In genomic region chr10:34731885-34732701, GRCh38 we compare ENCODE assay signal across 14 cellular contexts.
A peak's percentile ranks its signal among the peaks of the same experiment; 100 is the strongest.
DNase-seq lines count a peak whose midpoint lies in the region; ATAC-seq and TF ChIP-seq lines count a peak whose summit lies in the region.
"Had no signal": no experiment of that assay in that cellular context is flagged by ENCODE, and none has a peak within 500 bp of the region (broad histone marks: within the 10 kb centered on the region; RNA-seq: fewer than 3 reads in every experiment).

No MANE protein-coding gene starts in this region.

- H3K4me1 Mint-ChIP-seq in T-helper 17 cell: no peaks in the 10 kb centered on the region
- H3K4me1 Mint-ChIP-seq: central memory CD8-positive, alpha-beta T cell had no signal

- no peak overlapping the region for H3K9ac ChIP-seq in mesenchymal stem cell (ENCODE audit: low read length)
- H3K9ac ChIP-seq: BLaER1 treated with 17β-estradiol and CSF1 and Interleukin-3, amounts not matched to agents 10 nM and 100 nM had no signal

- no peak overlapping the region for H2AFZ ChIP-seq in mesenchymal stem cell (ENCODE audit: low read depth, low read length)

- H3K9me3 ChIP-seq in MG63: no peaks in the 10 kb centered on the region
- no peaks in the 10 kb centered on the region for H3K9me3 ChIP-seq in mesenchymal stem cell (ENCODE audit: control insufficient read depth, low read length)
- no peaks in the 10 kb centered on the region for H3K9me3 ChIP-seq in lower lobe of right lung
- no peaks in the 10 kb centered on the region for H3K9me3 ChIP-seq in T-helper 17 cell (ENCODE audit: control insufficient read depth, low read length, poor library complexity, severe bottlenecking)
- H3K9me3 ChIP-seq: left ventricle myocardium inferior had no signal

- H2BK15ac ChIP-seq in mesenchymal stem cell (ENCODE audit: low read depth, poor library complexity, severe bottlenecking): no peak overlapping the region

- no peak for TF ChIP-seq CTCF in lower lobe of right lung (IDR thresholded peaks at IDR 0.05)

- no peak overlapping the region for H2BK12ac ChIP-seq in mesenchymal stem cell (ENCODE audit: low read length in 2 of 2)

- H3K36me3 Mint-ChIP-seq in T-helper 17 cell (ENCODE audit: low read depth): no peaks in the 10 kb centered on the region

- H3K4me3 Mint-ChIP-seq in T-helper 17 cell: no peak overlapping the region
- H3K4me3 Mint-ChIP-seq: central memory CD8-positive, alpha-beta T cell had no signal

- H4K8ac ChIP-seq in mesenchymal stem cell (ENCODE audit: low read length): no peak overlapping the region

- H3K4me3 ChIP-seq in MG63 (no peak overlapping the region), mesenchymal stem cell (ENCODE audit: insufficient read depth in 1 of 2, low read depth in 1 of 2, low read length in 2 of 2) (peak overlapping the region in 1 of 2 experiments; percentile 11), lower lobe of right lung (no peak overlapping the region)
- H3K4me3 ChIP-seq: BLaER1 treated with 17β-estradiol and CSF1 and Interleukin-3, amounts not matched to agents 10 nM and 100 nM; left ventricle myocardium inferior had no signal

- WGBS in mesenchymal stem cell: 46% methylated on average over 6 of the region's 7 CpGs

- no peak overlapping the region for H3K4ac ChIP-seq in mesenchymal stem cell (ENCODE audit: low read depth in 1 of 2, low read length in 2 of 2)

- H2BK5ac ChIP-seq in mesenchymal stem cell (ENCODE audit: low read depth, low read length, poor library complexity, severe bottlenecking): peak overlapping the region; percentile 71

- H2AK5ac ChIP-seq in mesenchymal stem cell (ENCODE audit: low read length, severe bottlenecking): peak overlapping the region; percentile 10

- H3K27ac ChIP-seq in mesenchymal stem cell (ENCODE audit: low read length, poor library complexity, severe bottlenecking) (peak overlapping the region; percentile 95), lower lobe of right lung (no peak overlapping the region)
- H3K27ac ChIP-seq: BLaER1 treated with 17β-estradiol and CSF1 and Interleukin-3, amounts not matched to agents 10 nM and 100 nM; left ventricle myocardium inferior had no signal

- DNase-seq in AG20443 (ENCODE audit: low spot score) (peak; percentile 32), MG63 (peak; percentile 39), dermis blood vessel endothelial cell (peak; percentile 63), mesenchymal stem cell (peak; percentile 56), SIG-M5 (lab: John Stamatoyannopoulos, UW) (no peak), lower lobe of right lung (no peak), cerebellar nuclear complex (lab: John Stamatoyannopoulos, UW) (no peak), T-helper 17 cell (no peak)
- DNase-seq: activated CD4-positive, CD25-positive, alpha-beta regulatory T cell treated with anti-CD3 and anti-CD28 coated beads, Interleukin-2, amount 50 U/mL, for 72 hours; foreskin melanocyte; GDM1; left ventricle myocardium inferior had no signal

- H3K27me3 Mint-ChIP-seq in T-helper 17 cell: peaks cover 10% of the 10 kb centered on the region

- peaks cover 19% of the 10 kb centered on the region for H3K4me1 ChIP-seq in mesenchymal stem cell (ENCODE audit: control insufficient read depth, insufficient read depth, low read depth, low read length)
- peaks cover 28% of the 10 kb centered on the region for H3K4me1 ChIP-seq in lower lobe of right lung

- no peaks in the 10 kb centered on the region for H3K36me3 ChIP-seq in MG63
- H3K36me3 ChIP-seq in mesenchymal stem cell (ENCODE audit: control insufficient read depth in 1 of 2, insufficient read depth in 2 of 2, low read depth in 1 of 2, low read length in 2 of 2): no peaks in the 10 kb centered on the region
- H3K36me3 ChIP-seq in lower lobe of right lung: no peaks in the 10 kb centered on the region
- H3K36me3 ChIP-seq: BLaER1 treated with 17β-estradiol and CSF1 and Interleukin-3, amounts not matched to agents 10 nM and 100 nM; left ventricle myocardium inferior had no signal

- no peak overlapping the region for H3K14ac ChIP-seq in mesenchymal stem cell (ENCODE audit: low read length in 2 of 2)

- H3K4me2 ChIP-seq in mesenchymal stem cell (ENCODE audit: low read length, poor library complexity, severe bottlenecking): no peak overlapping the region
- H3K4me2 ChIP-seq: BLaER1 treated with 17β-estradiol and CSF1 and Interleukin-3, amounts not matched to agents 10 nM and 100 nM had no signal

- intact Hi-C loops in lower lobe of right lung (cut with DNase I): no loop called here

- H3K27me3 ChIP-seq in MG63: no peaks in the 10 kb centered on the region
- no peaks in the 10 kb centered on the region for H3K27me3 ChIP-seq in mesenchymal stem cell (ENCODE audit: control insufficient read depth in 1 of 2, insufficient read depth in 1 of 2, low read length in 2 of 2)
- H3K27me3 ChIP-seq in lower lobe of right lung (ENCODE audit: low read depth): no peaks in the 10 kb centered on the region

- H4K91ac ChIP-seq in mesenchymal stem cell (ENCODE audit: low read length): no peak overlapping the region

- H2BK120ac ChIP-seq in mesenchymal stem cell (ENCODE audit: low read depth, low read length): no peak overlapping the region

- ATAC-seq in lower lobe of right lung: no peak
- ATAC-seq in T-helper 17 cell: no peak

- H3K27ac Mint-ChIP-seq in T-helper 17 cell: no peak overlapping the region

- no peak overlapping the region for H3K18ac ChIP-seq in mesenchymal stem cell (ENCODE audit: low read depth in 1 of 2, low read length in 2 of 2)

- no peaks in the 10 kb centered on the region for H3K79me1 ChIP-seq in mesenchymal stem cell (replicated peaks; ENCODE audit: low read length, poor library complexity, severe bottlenecking)

- H3K23ac ChIP-seq in mesenchymal stem cell (ENCODE audit: low read length in 2 of 2): no peak overlapping the region

Comparison
In these comparisons a context has a peak if more than half of its experiments do, and no peak if none do; other contexts are left out.
1. DNase-seq: peak in AG20443 (single experiment), MG63 (single experiment), dermis blood vessel endothelial cell (single experiment) and mesenchymal stem cell (single experiment); none in SIG-M5 (single experiment), lower lobe of right lung (single experiment), cerebellar nuclear complex (0 of 2) and T-helper 17 cell (0 of 3).